1 cellular context compared by ENCODE assay signal in genomic region chr12:50390284-50390683, GRCh38.
TF ChIP-seq lines count a peak whose summit lies in the region.

No MANE protein-coding gene starts in this region.

TF ChIP-seq in HepG2, 621 proteins besides CTCF, POLR2A, EP300 and RAD21:
- TF ChIP-seq HDAC1 (CRISPR knock-in tag; IDR thresholded peaks at IDR 0.05) (no peak), FOSL2 (CRISPR knock-in tag; IDR thresholded peaks at IDR 0.05) (peak; percentile 75), ARID3A (IDR thresholded peaks at IDR 0.05; ENCODE audit: low read depth, low read length) (peak; percentile 36; the same call in 1 of the 2 replicates), TEAD3 (CRISPR knock-in tag; optimal IDR thresholded peaks at IDR 0.05; ENCODE audit: borderline replicate concordance) (peak; percentile 16), ZNF383 (CRISPR knock-in tag; IDR thresholded peaks at IDR 0.05; ENCODE audit: borderline replicate concordance) (no peak), CEBPB (IDR thresholded peaks at IDR 0.05; ENCODE audit: borderline replicate concordance, low read depth, low read length) (peak; percentile 46; the same call in 1 of the 2 replicates), SAP130 (CRISPR knock-in tag; IDR thresholded peaks at IDR 0.05; ENCODE audit: low read depth) (peak; percentile 14; the same call in 1 of the 2 replicates), SP2 (CRISPR knock-in tag; IDR thresholded peaks at IDR 0.05) (no peak)
